Comparison of ENCODE assay signal across 8 cellular contexts in the genomic region with DNA sequence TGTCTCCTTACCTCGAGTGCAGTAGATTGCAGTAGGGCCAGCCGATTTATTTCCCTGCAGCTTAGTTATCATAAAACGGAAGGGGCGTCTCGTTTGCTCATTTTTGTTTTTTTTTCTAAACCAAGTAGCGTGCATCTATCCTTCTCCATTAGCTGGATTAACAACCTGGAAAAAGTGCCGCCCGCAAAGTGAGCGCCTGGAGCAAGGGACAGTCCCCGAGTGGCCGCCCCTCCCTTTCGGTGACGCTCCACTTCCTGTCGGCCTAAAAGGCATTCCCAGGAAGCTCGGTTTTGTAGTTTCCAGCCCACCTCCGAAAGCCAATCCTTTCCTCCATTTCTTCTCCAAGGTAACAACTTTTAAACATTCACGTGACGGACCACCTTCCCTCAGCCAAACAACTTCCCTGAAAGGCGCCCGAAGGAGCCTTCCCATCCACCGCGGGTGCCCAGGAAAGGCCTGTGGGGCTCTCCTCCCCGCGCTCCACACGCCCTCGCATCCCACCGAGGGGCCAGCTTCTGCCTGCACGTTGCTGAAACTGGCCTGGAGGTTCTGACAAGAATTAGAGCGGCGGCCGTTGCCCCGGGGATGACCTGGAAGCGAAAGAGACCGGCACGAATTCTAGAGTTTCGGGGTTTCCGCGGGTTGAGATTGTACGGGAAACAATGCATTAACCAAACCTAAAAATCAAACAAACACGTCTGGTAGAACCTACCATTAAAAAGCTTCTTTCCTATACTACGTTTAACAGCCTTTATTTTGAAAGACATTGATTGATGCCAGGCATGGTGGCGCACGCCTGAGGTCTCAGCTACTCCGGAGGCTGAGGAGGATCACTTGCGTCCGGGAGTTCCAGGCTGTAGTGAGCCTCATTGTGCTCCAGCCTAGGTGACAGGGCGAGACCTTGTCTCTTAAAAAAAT. TPM values are rescaled to one million over a fixed set of nuclear protein-coding genes. Genes with fewer than 3 reads are reported as not detected.
DNase-seq lines count a peak whose midpoint lies in the region; ATAC-seq and TF ChIP-seq lines count a peak whose summit lies in the region.

A gene with protein sequence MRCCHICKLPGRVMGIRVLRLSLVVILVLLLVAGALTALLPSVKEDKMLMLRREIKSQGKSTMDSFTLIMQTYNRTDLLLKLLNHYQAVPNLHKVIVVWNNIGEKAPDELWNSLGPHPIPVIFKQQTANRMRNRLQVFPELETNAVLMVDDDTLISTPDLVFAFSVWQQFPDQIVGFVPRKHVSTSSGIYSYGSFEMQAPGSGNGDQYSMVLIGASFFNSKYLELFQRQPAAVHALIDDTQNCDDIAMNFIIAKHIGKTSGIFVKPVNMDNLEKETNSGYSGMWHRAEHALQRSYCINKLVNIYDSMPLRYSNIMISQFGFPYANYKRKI (minus strand): TSS at position 221 of the 918 bp plus-strand sequence. CDS start 6,085 bp downstream, outside the sequence.

- peaks cover 46% of the 10 kb centered on the region for H3K36me3 Mint-ChIP-seq in activated T-helper 2 cell treated with anti-CD3 and anti-CD28 coated beads, Interferon-gamma antibody, Interleukin-2, Interleukin-4, amounts not matched to agents 10 μg/mL and 5 μg/mL and 100 μg/mL, durations not matched to agents 14 hours and 24 hours and 36 hours (ENCODE audit: low read depth)
- H3K36me3 Mint-ChIP-seq in naive thymus-derived CD4-positive, alpha-beta T cell = peaks cover 18 to 32% (median 26%) of the 10 kb centered on the region in 5 donors

- CTCF ChIA-PET in naive thymus-derived CD4-positive, alpha-beta T cell (lab: Charles Lee) = interaction anchor here (0.8 to 1.5 kb wide), 2 partner anchors 10 to 439 kb away, joined by 3 to 4 read pairs; no protein-coding TSS in a partner anchor

- peaks cover 31% of the 10 kb centered on the region for H3K4me1 ChIP-seq in KMS-11 (ENCODE audit: low read depth, poor library complexity, severe bottlenecking)
- H3K4me1 ChIP-seq in Peyer's patch = peaks cover 0 to 23% (median 3%) of the 10 kb centered on the region in 4 donors
- H3K4me1 ChIP-seq in naive thymus-derived CD4-positive, alpha-beta T cell (ENCODE audit: control insufficient read depth in 2 of 2, insufficient read depth in 2 of 2, low read length in 2 of 2) = peaks cover 7 to 10% of the 10 kb centered on the region in 2 donors

- H3K4me3 Mint-ChIP-seq in activated T-helper 2 cell treated with anti-CD3 and anti-CD28 coated beads, Interferon-gamma antibody, Interleukin-2, Interleukin-4, amounts not matched to agents 10 μg/mL and 5 μg/mL and 100 μg/mL, durations not matched to agents 14 hours and 24 hours and 36 hours (ENCODE audit: low read depth) = peak within 1 kb of the TSS; percentile 95
- peak within 1 kb of the TSS; percentile 91 to 100 (median 99) for H3K4me3 Mint-ChIP-seq in naive thymus-derived CD4-positive, alpha-beta T cell

- peak within 1 kb of the TSS; percentile 41 for H3K4me2 ChIP-seq in KMS-11

- no peak within 1 kb of the TSS for H3K4me3 ChIP-seq in KMS-11 (IDR thresholded peaks at IDR 0.05; ENCODE audit: insufficient read depth, low read depth, low read length)
- peak within 1 kb of the TSS; percentile 73 to 86 (median 80) for H3K4me3 ChIP-seq in Peyer's patch
- H3K4me3 ChIP-seq in fibroblast of mammary gland (ENCODE audit: control insufficient read depth, low read depth, low read length) = peak within 1 kb of the TSS; percentile 95
- peak within 1 kb of the TSS; percentile 96 for H3K4me3 ChIP-seq in naive thymus-derived CD4-positive, alpha-beta T cell (ENCODE audit: low read length)

- peak within 1 kb of the TSS; percentile 66 for H3K9ac ChIP-seq in KMS-11

- intact Hi-C loops in activated T-helper 2 cell treated with anti-CD3 and anti-CD28 coated beads, Interferon-gamma antibody, Interleukin-2, Interleukin-4, amounts not matched to agents 10 μg/mL and 5 μg/mL and 100 μg/mL, durations not matched to agents 14 hours and 24 hours and 36 hours (cut with micrococcal nuclease) = loop anchor here (1.0 to 5.0 kb wide), 4 partner anchors 344 to 858 kb away; a partner anchor contains a TSS
- intact Hi-C loops in naive thymus-derived CD4-positive, alpha-beta T cell (cut with micrococcal nuclease) = loop anchor here (1.0 to 10.0 kb wide), 10 partner anchors 18 to 1045 kb away; a partner anchor contains a TSS

- ATAC-seq in GM21723 (IDR thresholded peaks at IDR 0.05; ENCODE audit: unreplicated experiment) = peak; percentile 49
- peak; percentile 22 for ATAC-seq in naive thymus-derived CD4-positive, alpha-beta T cell

- peak within 1 kb of the TSS; percentile 98 for H2AFZ ChIP-seq in KMS-11 (ENCODE audit: low read depth)

- no peaks in the 10 kb centered on the region for H3K27me3 Mint-ChIP-seq in activated T-helper 2 cell treated with anti-CD3 and anti-CD28 coated beads, Interferon-gamma antibody, Interleukin-2, Interleukin-4, amounts not matched to agents 10 μg/mL and 5 μg/mL and 100 μg/mL, durations not matched to agents 14 hours and 24 hours and 36 hours (ENCODE audit: low read depth)
- H3K27me3 Mint-ChIP-seq in naive thymus-derived CD4-positive, alpha-beta T cell = no peaks in the 10 kb centered on the region

- peaks cover 0 to 6% (median 0%) of the 10 kb centered on the region in 4 donors for H3K9me3 ChIP-seq in Peyer's patch
- peaks cover 0 to 4% (median 0%) of the 10 kb centered on the region in 3 experiments for H3K9me3 ChIP-seq in naive thymus-derived CD4-positive, alpha-beta T cell (ENCODE audit: control insufficient read depth in 2 of 3, low read length in 3 of 3)

- peaks cover 16% of the 10 kb centered on the region for H3K9me3 Mint-ChIP-seq in activated T-helper 2 cell treated with anti-CD3 and anti-CD28 coated beads, Interferon-gamma antibody, Interleukin-2, Interleukin-4, amounts not matched to agents 10 μg/mL and 5 μg/mL and 100 μg/mL, durations not matched to agents 14 hours and 24 hours and 36 hours
- peaks cover 0 to 14% (median 8%) of the 10 kb centered on the region in 11 donors for H3K9me3 Mint-ChIP-seq in naive thymus-derived CD4-positive, alpha-beta T cell

- peaks cover 19% of the 10 kb centered on the region; the same call in 1 of the 2 replicates for H3K79me2 ChIP-seq in KMS-11 (ENCODE audit: insufficient read depth, low read depth)

- H3K27me3 ChIP-seq in KMS-11 (ENCODE audit: insufficient read depth, low read depth) (no peaks in the 10 kb centered on the region), Peyer's patch (no peaks in the 10 kb centered on the region)
- no peaks in the 10 kb centered on the region for H3K27me3 ChIP-seq in naive thymus-derived CD4-positive, alpha-beta T cell (ENCODE audit: control insufficient read depth in 2 of 2, insufficient read depth in 2 of 2, low read length in 2 of 2)

- peak within 1 kb of the TSS; percentile 97 for H3K27ac Mint-ChIP-seq in activated T-helper 2 cell treated with anti-CD3 and anti-CD28 coated beads, Interferon-gamma antibody, Interleukin-2, Interleukin-4, amounts not matched to agents 10 μg/mL and 5 μg/mL and 100 μg/mL, durations not matched to agents 14 hours and 24 hours and 36 hours
- peak within 1 kb of the TSS; percentile 95 to 100 (median 99) for H3K27ac Mint-ChIP-seq in naive thymus-derived CD4-positive, alpha-beta T cell

- POLR2A ChIA-PET in naive thymus-derived CD4-positive, alpha-beta T cell (lab: Charles Lee) = interaction anchor here (0.6 to 3.1 kb wide), 16 partner anchors 9 to 856 kb away, joined by 3 to 17 read pairs (median 4); no protein-coding TSS in a partner anchor

- no peaks in the 10 kb centered on the region for H4K20me1 ChIP-seq in KMS-11 (ENCODE audit: insufficient read depth)

- TF ChIP-seq CTCF in KMS-11 (conservative IDR thresholded peaks at IDR 0.05; ENCODE audit: low read depth, low read length) (no peak), Peyer's patch (IDR thresholded peaks at IDR 0.05) (no peak), fibroblast of mammary gland (conservative IDR thresholded peaks at IDR 0.05; ENCODE audit: control insufficient read depth, insufficient read depth, low read depth, low read length) (no peak)

- H3K27ac ChIP-seq in KMS-11 = peak within 1 kb of the TSS; percentile 85
- peak within 1 kb of the TSS; percentile 81 to 98 (median 92) for H3K27ac ChIP-seq in Peyer's patch
- H3K27ac ChIP-seq in naive thymus-derived CD4-positive, alpha-beta T cell (ENCODE audit: low read depth, low read length) = peak within 1 kb of the TSS; percentile 95

- TF ChIP-seq POLR2A in Peyer's patch (IDR thresholded peaks at IDR 0.05) = peak in 1 of 2 donors; percentile 52

- peaks cover 41% of the 10 kb centered on the region for H3K4me1 Mint-ChIP-seq in activated T-helper 2 cell treated with anti-CD3 and anti-CD28 coated beads, Interferon-gamma antibody, Interleukin-2, Interleukin-4, amounts not matched to agents 10 μg/mL and 5 μg/mL and 100 μg/mL, durations not matched to agents 14 hours and 24 hours and 36 hours (ENCODE audit: low read depth)
- peaks cover 17 to 56% (median 46%) of the 10 kb centered on the region in 7 donors for H3K4me1 Mint-ChIP-seq in naive thymus-derived CD4-positive, alpha-beta T cell

- H3K36me3 ChIP-seq in KMS-11 (ENCODE audit: insufficient read depth) = no peaks in the 10 kb centered on the region
- H3K36me3 ChIP-seq in Peyer's patch = peaks cover 0 to 4% (median 0%) of the 10 kb centered on the region in 3 donors
- peaks cover 0 to 16% (median 0%) of the 10 kb centered on the region in 3 experiments for H3K36me3 ChIP-seq in naive thymus-derived CD4-positive, alpha-beta T cell (ENCODE audit: control insufficient read depth in 2 of 3, insufficient read depth in 3 of 3, low read length in 3 of 3)

- DNase-seq in DMS79 (lab: John Stamatoyannopoulos, UW) (peak; percentile 93), Peyer's patch (peak; percentile 71 to 92 (median 86)), fibroblast of mammary gland (ENCODE audit: low read depth) (peak; percentile 70)
- peak; percentile 40 for DNase-seq in activated T-helper 2 cell treated with anti-CD3 and anti-CD28 coated beads, Interferon-gamma antibody, Interleukin-2, Interleukin-4, amounts not matched to agents 10 μg/mL and 5 μg/mL and 100 μg/mL, durations not matched to agents 14 hours and 24 hours and 36 hours (ENCODE audit: low spot score)
- peak; percentile 28 to 66 (median 50) for DNase-seq in naive thymus-derived CD4-positive, alpha-beta T cell
- peak; percentile 67 for DNase-seq in stimulated activated naive CD4-positive, alpha-beta T cell treated with Interleukin-2 at 50 U/mL for 16 hours (lab: John Stamatoyannopoulos, UW)

RNA-seq across cellular contexts. Expression of the gene that starts here (rescaled TPM):
- 1 to 10 TPM; 1.6 to 9.1 (median 8.5) TPM for total RNA-seq in Peyer's patch
- 3.4 and 3.8 TPM in 2 replicates for total RNA-seq in activated T-helper 2 cell treated with anti-CD3 and anti-CD28 coated beads, Interferon-gamma antibody, Interleukin-2, Interleukin-4, amounts not matched to agents 10 μg/mL and 5 μg/mL and 100 μg/mL, durations not matched to agents 14 hours and 24 hours and 36 hours
- total RNA-seq in naive thymus-derived CD4-positive, alpha-beta T cell = 1 to 10 TPM; 1.5 to 4.6 (median 3.2) TPM
- polyA plus RNA-seq in naive thymus-derived CD4-positive, alpha-beta T cell = 1 to 10 TPM; 2.3 to 3.7 TPM

Comparison
In these comparisons a context has a peak if more than half of its experiments do, and no peak if none do; other contexts are left out.
1. DNase-seq: peak in every context shown above with its lines; median percentile 93 in DMS79; 86 in Peyer's patch; 70 in fibroblast of mammary gland; 67 in stimulated activated naive CD4-positive, alpha-beta T cell treated with Interleukin-2 at 50 U/mL for 16 hours; 50 in naive thymus-derived CD4-positive, alpha-beta T cell; 40 in activated T-helper 2 cell treated with anti-CD3 and anti-CD28 coated beads, Interferon-gamma antibody, Interleukin-2, Interleukin-4, amounts not matched to agents 10 μg/mL and 5 μg/mL and 100 μg/mL, durations not matched to agents 14 hours and 24 hours and 36 hours.